Comparison of ENCODE assay signal across 10 cellular contexts in the genomic region with DNA sequence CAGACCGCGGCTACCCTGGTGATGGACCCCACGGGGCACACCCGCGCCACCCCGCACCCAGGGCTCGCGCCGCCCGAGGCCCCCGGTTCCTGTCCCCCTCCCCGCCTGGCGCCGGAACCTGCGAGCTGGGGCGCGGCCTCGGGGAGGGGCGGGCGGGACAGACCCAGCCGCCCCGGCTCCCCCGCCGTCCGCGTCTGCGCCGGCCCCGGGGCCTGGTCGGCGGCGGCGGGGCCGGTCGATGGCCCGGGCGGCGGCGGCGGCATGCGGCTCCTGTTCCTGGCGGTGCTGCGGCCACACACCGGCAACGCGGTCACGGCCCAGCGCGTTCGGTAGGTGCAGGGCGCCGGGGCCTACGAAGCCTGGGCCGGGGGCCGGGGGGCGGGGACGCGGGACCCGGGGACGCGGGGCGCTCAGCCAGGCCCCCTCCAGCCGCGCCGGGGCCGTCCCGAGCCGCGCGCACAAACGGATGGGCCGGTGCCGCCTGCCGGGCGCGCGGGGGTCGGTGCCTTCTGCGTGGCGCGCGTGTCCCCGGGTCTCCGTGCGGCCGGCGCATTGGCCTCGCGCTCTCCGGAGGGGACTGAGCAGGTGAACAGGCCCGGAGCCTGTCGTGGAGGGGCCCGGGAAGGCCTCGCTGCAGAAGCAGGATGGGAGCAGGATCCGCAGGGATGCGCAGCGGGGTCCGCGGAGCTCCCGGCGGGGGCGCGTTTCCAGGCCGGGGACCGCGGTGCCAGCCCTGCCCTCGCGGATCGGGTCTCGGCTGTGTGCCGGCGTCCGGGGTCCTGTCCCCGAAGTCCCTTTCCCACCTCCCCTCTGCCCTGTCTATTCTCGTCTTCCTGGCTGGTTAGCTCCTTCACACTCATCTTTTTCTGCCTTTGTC. TPM values are rescaled to one million over a fixed set of nuclear protein-coding genes. Genes with fewer than 3 reads are reported as not detected.
A peak's percentile ranks its signal among the peaks of the same experiment; 100 is the strongest.
DNase-seq lines count a peak whose midpoint lies in the region; ATAC-seq and TF ChIP-seq lines count a peak whose summit lies in the region.
"Had no signal": no experiment of that assay in that cellular context is flagged by ENCODE, and none has a peak within 500 bp of the region (broad histone marks: within the 10 kb centered on the region; RNA-seq: fewer than 3 reads in every experiment).

A gene (plus strand): TSS at position 158 of the 877 bp plus-strand sequence. CDS start 104 bp downstream, at position 262.

- no peaks in the 10 kb centered on the region for H3K27me3 ChIP-seq in WERI-Rb-1 (ENCODE audit: insufficient read depth, low read depth, severe bottlenecking)
- H3K27me3 ChIP-seq in liver (ENCODE audit: control insufficient read depth in 4 of 4, insufficient read depth in 4 of 4, low read length in 3 of 4) = no peaks in the 10 kb centered on the region
- H3K27me3 ChIP-seq in thymus (ENCODE audit: control insufficient read depth, insufficient read depth) = peaks cover 39% of the 10 kb centered on the region

- no peak within 1 kb of the TSS for H3K27ac Mint-ChIP-seq in activated T-cell treated with anti-CD3 and anti-CD28 coated beads, Interleukin-2, amount 50 U/mL, for 24 hours
- H3K27ac Mint-ChIP-seq: CD4-positive, CD25-positive, alpha-beta regulatory T cell had no signal

- H3K36me3 Mint-ChIP-seq in activated T-cell treated with anti-CD3 and anti-CD28 coated beads, Interleukin-2, amount 50 U/mL, for 4 hours (ENCODE audit: insufficient read depth) = no peaks in the 10 kb centered on the region
- H3K36me3 Mint-ChIP-seq in activated T-cell treated with anti-CD3 and anti-CD28 coated beads, Interleukin-2, amount 50 U/mL, for 24 hours (ENCODE audit: low read depth) = no peaks in the 10 kb centered on the region
- H3K36me3 Mint-ChIP-seq: CD4-positive, CD25-positive, alpha-beta regulatory T cell had no signal

- H3K9me3 Mint-ChIP-seq in activated T-cell treated with anti-CD3 and anti-CD28 coated beads, Interleukin-2, amount 50 U/mL, for 4 hours = no peaks in the 10 kb centered on the region
- no peaks in the 10 kb centered on the region for H3K9me3 Mint-ChIP-seq in activated T-cell treated with anti-CD3 and anti-CD28 coated beads, Interleukin-2, amount 50 U/mL, for 24 hours
- H3K9me3 Mint-ChIP-seq: CD4-positive, CD25-positive, alpha-beta regulatory T cell had no signal

- H3K27me3 Mint-ChIP-seq in activated T-cell treated with anti-CD3 and anti-CD28 coated beads, Interleukin-2, amount 50 U/mL, for 4 hours (ENCODE audit: low read depth) = peaks cover 33% of the 10 kb centered on the region
- peaks cover 49% of the 10 kb centered on the region for H3K27me3 Mint-ChIP-seq in activated T-cell treated with anti-CD3 and anti-CD28 coated beads, Interleukin-2, amount 50 U/mL, for 24 hours

- H3K27ac ChIP-seq in WERI-Rb-1 = peak within 1 kb of the TSS; percentile 71
- H3K27ac ChIP-seq in liver (ENCODE audit: low read depth in 1 of 2, low read length in 2 of 2) = peak within 1 kb of the TSS; percentile 87 to 99
- H3K27ac ChIP-seq in thymus (ENCODE audit: low read depth) = no peak within 1 kb of the TSS

- no peaks in the 10 kb centered on the region for H3K4me1 Mint-ChIP-seq in activated T-cell treated with anti-CD3 and anti-CD28 coated beads, Interleukin-2, amount 50 U/mL, for 4 hours (ENCODE audit: low read depth)
- peaks cover 1% of the 10 kb centered on the region for H3K4me1 Mint-ChIP-seq in activated T-cell treated with anti-CD3 and anti-CD28 coated beads, Interleukin-2, amount 50 U/mL, for 24 hours (ENCODE audit: low read depth)
- H3K4me1 Mint-ChIP-seq: CD4-positive, CD25-positive, alpha-beta regulatory T cell had no signal

- no peak for TF ChIP-seq RAD21 in liver (IDR thresholded peaks at IDR 0.05)

- H3K9ac ChIP-seq in liver (ENCODE audit: low read depth in 1 of 2, low read length in 2 of 2) = peak within 1 kb of the TSS; percentile 76 to 91

- no peak within 1 kb of the TSS for H3K4me3 Mint-ChIP-seq in activated T-cell treated with anti-CD3 and anti-CD28 coated beads, Interleukin-2, amount 50 U/mL, for 4 hours
- H3K4me3 Mint-ChIP-seq in activated T-cell treated with anti-CD3 and anti-CD28 coated beads, Interleukin-2, amount 50 U/mL, for 24 hours = no peak within 1 kb of the TSS
- H3K4me3 Mint-ChIP-seq: CD4-positive, CD25-positive, alpha-beta regulatory T cell had no signal

- ATAC-seq in activated T-cell treated with anti-CD3 and anti-CD28 coated beads, Interleukin-2, amount 50 U/mL, for 4 hours = peak; percentile 14 to 38
- no peak for ATAC-seq in GM21717 (IDR thresholded peaks at IDR 0.05; ENCODE audit: unreplicated experiment)

- H3K9me3 ChIP-seq in WERI-Rb-1 (ENCODE audit: severe bottlenecking) (no peaks in the 10 kb centered on the region), liver (ENCODE audit: control insufficient read depth in 4 of 4, low read length in 3 of 4) (no peaks in the 10 kb centered on the region), thymus (ENCODE audit: control insufficient read depth) (no peaks in the 10 kb centered on the region)

- H3K4me3 ChIP-seq in WERI-Rb-1 (ENCODE audit: low read depth, low read length) = peak within 1 kb of the TSS; percentile 60
- peak within 1 kb of the TSS; percentile 55 to 87 (median 77) for H3K4me3 ChIP-seq in liver (ENCODE audit: low read depth in 1 of 3, low read length in 3 of 3)
- peak within 1 kb of the TSS; percentile 39 for H3K4me3 ChIP-seq in thymus (ENCODE audit: low read length)

- peaks cover 0 to 4% (median 2%) of the 10 kb centered on the region in 4 donors for H3K4me1 ChIP-seq in liver (ENCODE audit: control insufficient read depth in 4 of 4, insufficient read depth in 4 of 4, low read length in 3 of 4)
- H3K4me1 ChIP-seq in thymus (ENCODE audit: control insufficient read depth, insufficient read depth, low read length) = peaks cover 3% of the 10 kb centered on the region

- H3K36me3 ChIP-seq in WERI-Rb-1 = no peaks in the 10 kb centered on the region
- H3K36me3 ChIP-seq in liver (ENCODE audit: control insufficient read depth in 4 of 4, insufficient read depth in 3 of 4, low read depth in 1 of 4, low read length in 3 of 4) = no peaks in the 10 kb centered on the region
- H3K36me3 ChIP-seq in thymus (ENCODE audit: control insufficient read depth, insufficient read depth) = no peaks in the 10 kb centered on the region

- 4% methylated on average over 115 of the region's 115 CpGs for WGBS in liver
- 3% methylated on average over 115 of the region's 115 CpGs for WGBS in thymus

- TF ChIP-seq CTCF in WERI-Rb-1 (IDR thresholded peaks at IDR 0.05; ENCODE audit: low read depth, low read length) (no peak), liver (IDR thresholded peaks at IDR 0.05; ENCODE audit: low read depth, low read length, missing input control) (no peak)

- no peak for DNase-seq in activated T-cell treated with anti-CD3 and anti-CD28 coated beads, Interleukin-2, amount 50 U/mL, for 4 hours
- DNase-seq in activated T-cell treated with anti-CD3 and anti-CD28 coated beads, Interleukin-2, amount 50 U/mL, for 24 hours = no peak
- DNase-seq in WERI-Rb-1 (no peak), mucosa of gallbladder (ENCODE audit: low spot score) (no peak), DMS153 (lab: John Stamatoyannopoulos, UW) (no peak)
- DNase-seq: CD4-positive, CD25-positive, alpha-beta regulatory T cell had no signal

TF ChIP-seq in liver, 16 proteins besides CTCF, POLR2A, EP300 and RAD21 (continues in another document):
- TF ChIP-seq JUND (IDR thresholded peaks at IDR 0.05) (no peak), NR2F2 (IDR thresholded peaks at IDR 0.05) (no peak), GABPA (IDR thresholded peaks at IDR 0.05 in 1 of 2, conservative IDR thresholded peaks at IDR 0.05 in 1 of 2) (no peak), HNF4G (IDR thresholded peaks at IDR 0.05) (no peak), HNF4A (conservative IDR thresholded peaks at IDR 0.05) (no peak), FOXA1 (IDR thresholded peaks at IDR 0.05) (no peak), RXRA (IDR thresholded peaks at IDR 0.05) (no peak)
- TF ChIP-seq, protein P1, sequence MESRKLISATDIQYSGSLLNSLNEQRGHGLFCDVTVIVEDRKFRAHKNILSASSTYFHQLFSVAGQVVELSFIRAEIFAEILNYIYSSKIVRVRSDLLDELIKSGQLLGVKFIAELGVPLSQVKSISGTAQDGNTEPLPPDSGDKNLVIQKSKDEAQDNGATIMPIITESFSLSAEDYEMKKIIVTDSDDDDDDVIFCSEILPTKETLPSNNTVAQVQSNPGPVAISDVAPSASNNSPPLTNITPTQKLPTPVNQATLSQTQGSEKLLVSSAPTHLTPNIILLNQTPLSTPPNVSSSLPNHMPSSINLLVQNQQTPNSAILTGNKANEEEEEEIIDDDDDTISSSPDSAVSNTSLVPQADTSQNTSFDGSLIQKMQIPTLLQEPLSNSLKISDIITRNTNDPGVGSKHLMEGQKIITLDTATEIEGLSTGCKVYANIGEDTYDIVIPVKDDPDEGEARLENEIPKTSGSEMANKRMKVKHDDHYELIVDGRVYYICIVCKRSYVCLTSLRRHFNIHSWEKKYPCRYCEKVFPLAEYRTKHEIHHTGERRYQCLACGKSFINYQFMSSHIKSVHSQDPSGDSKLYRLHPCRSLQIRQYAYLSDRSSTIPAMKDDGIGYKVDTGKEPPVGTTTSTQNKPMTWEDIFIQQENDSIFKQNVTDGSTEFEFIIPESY (IDR thresholded peaks at IDR 0.05) = no peak
- TF ChIP-seq, protein P2, sequence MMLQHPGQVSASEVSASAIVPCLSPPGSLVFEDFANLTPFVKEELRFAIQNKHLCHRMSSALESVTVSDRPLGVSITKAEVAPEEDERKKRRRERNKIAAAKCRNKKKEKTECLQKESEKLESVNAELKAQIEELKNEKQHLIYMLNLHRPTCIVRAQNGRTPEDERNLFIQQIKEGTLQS (IDR thresholded peaks at IDR 0.05) = no peak

RNA-seq across cellular contexts. Expression of the gene that starts here (rescaled TPM):
- total RNA-seq in activated T-cell treated with anti-CD3 and anti-CD28 coated beads, Interleukin-2, amount 50 U/mL, for 4 hours = under 1 TPM; 0.08 to 0.18 (median 0.15) TPM
- total RNA-seq in liver (10 to 100 TPM; 13.1 to 17.7 TPM), mucosa of gallbladder (3.3 TPM)
- polyA plus RNA-seq in liver (10 to 100 TPM; 10.4 to 14.6 TPM), thymus (1.1 TPM)
- total RNA-seq: CD4-positive, CD25-positive, alpha-beta regulatory T cell; glomerular endothelial cell had no signal

Comparison
In these comparisons a context has a peak if more than half of its experiments do, and no peak if none do; other contexts are left out.
1. Peak in ATAC-seq in activated T-cell treated with anti-CD3 and anti-CD28 coated beads, Interleukin-2, amount 50 U/mL, for 4 hours; RNA of the gene not detected or under 1 TPM.